Comparison of ENCODE assay signal across 11 cellular contexts in genomic region chr4:68576272-68577100, GRCh38.
DNase-seq lines count a peak whose midpoint lies in the region; ATAC-seq and FAIRE-seq lines count a peak whose summit lies in the region.
"Had no signal": no experiment of that assay in that cellular context is flagged by ENCODE, and none has a peak within 500 bp of the region (broad histone marks: within the 10 kb centered on the region; RNA-seq: fewer than 3 reads in every experiment).

UGT2B17 (minus strand) TSS chr4:68576322; CDS start chr4:68568484, 7,838 bp downstream.

- H3K9me3 Mint-ChIP-seq in activated T-cell treated with anti-CD3 and anti-CD28 coated beads, Interleukin-2, amount 50 U/mL, for 24 hours, result peaks cover 2% of the 10 kb centered on the region

- peak; percentile 87 for FAIRE-seq in GM19239 (lab: Jason Lieb, UNC)

- no peaks in the 10 kb centered on the region for H3K36me3 Mint-ChIP-seq in activated T-cell treated with anti-CD3 and anti-CD28 coated beads, Interleukin-2, amount 50 U/mL, for 24 hours (ENCODE audit: low read depth)

- no peak within 1 kb of the TSS for H3K4me3 Mint-ChIP-seq in activated T-cell treated with anti-CD3 and anti-CD28 coated beads, Interleukin-2, amount 50 U/mL, for 24 hours

- ATAC-seq in HG02870 (IDR thresholded peaks at IDR 0.05; ENCODE audit: unreplicated experiment) (peak; percentile 88), HG03571 (IDR thresholded peaks at IDR 0.05; ENCODE audit: unreplicated experiment) (peak; percentile 94)

- DNase-seq in ELF-1 (ENCODE audit: low read depth, low spot score) (peak; percentile 39), GM19239 (ENCODE audit: insufficient read length, low spot score) (no peak), NK-92 (lab: John Stamatoyannopoulos, UW; ENCODE audit: unreplicated experiment) (no peak), LoVo (ENCODE audit: low spot score) (no peak), NCI-H2196 treated with DMSO at 0.1 percent for 48 hours (lab: John Stamatoyannopoulos, UW; ENCODE audit: unreplicated experiment) (no peak)
- no peak for DNase-seq in activated T-cell treated with anti-CD3 and anti-CD28 coated beads, Interleukin-2, amount 50 U/mL, for 24 hours
- DNase-seq: DMS 273 treated with DMSO at 0.1 percent for 48 hours, IMR-90, NCI-H345 had no signal

- peaks cover 14% of the 10 kb centered on the region for H3K27me3 Mint-ChIP-seq in activated T-cell treated with anti-CD3 and anti-CD28 coated beads, Interleukin-2, amount 50 U/mL, for 24 hours

- no peaks in the 10 kb centered on the region for H3K4me1 Mint-ChIP-seq in activated T-cell treated with anti-CD3 and anti-CD28 coated beads, Interleukin-2, amount 50 U/mL, for 24 hours (ENCODE audit: low read depth)

- H3K27ac Mint-ChIP-seq in activated T-cell treated with anti-CD3 and anti-CD28 coated beads, Interleukin-2, amount 50 U/mL, for 24 hours, result no peak within 1 kb of the TSS
